14 cellular contexts compared by ENCODE assay signal in genomic region chr10:12684784-12685183, GRCh38.
"Had no signal": no experiment of that assay in that cellular context is flagged by ENCODE, and none has a peak within 500 bp of the region (broad histone marks: within the 10 kb centered on the region; RNA-seq: fewer than 3 reads in every experiment).

No MANE protein-coding gene starts in this region.

- DNase-seq: esophagus squamous epithelium; foreskin keratinocyte; kidney glomerular epithelial cell; mammary epithelial cell; natural killer cell; sigmoid colon; stimulated activated CD4-positive, alpha-beta T cell treated with anti-CD3 and anti-CD28 coated beads, Interleukin-4, amount 100 ng/mL, for 1 hour; stimulated activated CD8-positive, alpha-beta memory T cell treated with anti-CD3 and anti-CD28 coated beads, Interleukin-4, amount 100 ng/mL, for 48 hours; tibial artery; upper lobe of left lung; uterus had no signal

- H3K27ac ChIP-seq: esophagus squamous epithelium, foreskin keratinocyte, hepatocyte, right atrium auricular region, sigmoid colon, upper lobe of left lung, uterus had no signal

- H3K27me3 ChIP-seq: esophagus squamous epithelium, foreskin keratinocyte, hepatocyte, right atrium auricular region, sigmoid colon, tibial artery, upper lobe of left lung, uterus had no signal

- H3K4me1 ChIP-seq: foreskin keratinocyte, upper lobe of left lung, uterus had no signal

- ATAC-seq: foreskin keratinocyte, left lobe of liver, natural killer cell had no signal

- H3K36me3 ChIP-seq: esophagus squamous epithelium, right atrium auricular region, sigmoid colon, tibial artery, upper lobe of left lung, uterus had no signal

- H3K4me3 ChIP-seq: esophagus squamous epithelium, hepatocyte, right atrium auricular region, sigmoid colon, tibial artery, upper lobe of left lung, uterus had no signal

- H3K9me3 ChIP-seq: esophagus squamous epithelium, right atrium auricular region, sigmoid colon, tibial artery, upper lobe of left lung, uterus had no signal
